ENCODE assay signal across 8 cellular contexts in genomic region chr4:80365928-80366327, GRCh38. TPM values are rescaled to one million over a fixed set of nuclear protein-coding genes. Genes with fewer than 3 reads are reported as not detected.
DNase-seq lines count a peak whose midpoint lies in the region; ATAC-seq and TF ChIP-seq lines count a peak whose summit lies in the region.

No MANE protein-coding gene starts in this region.

- H3K4me1 ChIP-seq in A673 (ENCODE audit: insufficient read depth, low read length, poor library complexity, severe bottlenecking), result no peaks in the 10 kb centered on the region

- peak; percentile 85 for ATAC-seq in GM18502 (IDR thresholded peaks at IDR 0.05; ENCODE audit: poor library complexity, unreplicated experiment)
- ATAC-seq in HG02981 (IDR thresholded peaks at IDR 0.05; ENCODE audit: unreplicated experiment), result peak; percentile 81
- ATAC-seq in stimulated activated naive CD8-positive, alpha-beta T cell treated with anti-CD3 and anti-CD28 coated beads, Interleukin-15, Interleukin-2, amounts not matched to agents 100 U/mL and 50 U/mL, for 24 hours, result no peak

- no peaks in the 10 kb centered on the region for H3K36me3 ChIP-seq in A673 (ENCODE audit: insufficient read depth, low read length, poor library complexity, severe bottlenecking)

- no peak overlapping the region for H3K27ac ChIP-seq in A673 (ENCODE audit: low read depth, low read length, poor library complexity, severe bottlenecking)

- peaks cover 2% of the 10 kb centered on the region for H3K4me1 Mint-ChIP-seq in mesothelial cell of epicardium

- BruUV-seq in A673 (replicated peaks; lab: Mats Ljungman, UMichigan), result no TSS peak

- POLR2A ChIA-PET in A673 (lab: Charles Lee; ENCODE audit: low non-redundant PET), result no interaction called here

- intact Hi-C loops in A673 (cut with micrococcal nuclease; ENCODE audit: unreplicated experiment), result loop anchor here (5.0 kb wide), 1 partner anchor 671 kb away; no protein-coding TSS in a partner anchor

- CTCF ChIA-PET in A673 (lab: Charles Lee), result no interaction called here

- no peaks in the 10 kb centered on the region for H3K36me3 Mint-ChIP-seq in mesothelial cell of epicardium

- peak; percentile 56 for TF ChIP-seq CTCF in A673 (conservative IDR thresholded peaks at IDR 0.05; ENCODE audit: low read depth, low read length)
- TF ChIP-seq CTCF in mesothelial cell of epicardium (IDR thresholded peaks at IDR 0.05; ENCODE audit: unreplicated experiment), result peak; percentile 48

- no peaks in the 10 kb centered on the region for H3K27me3 ChIP-seq in A673 (replicated peaks; ENCODE audit: insufficient read depth, low read depth, low read length, poor library complexity)

- peaks cover 7% of the 10 kb centered on the region for H3K9me3 Mint-ChIP-seq in mesothelial cell of epicardium

- H3K4me3 Mint-ChIP-seq in mesothelial cell of epicardium, result no peak overlapping the region

- peak; percentile 16 for DNase-seq in A673 (ENCODE audit: low spot score)
- DNase-seq in NCI-H2227 (lab: John Stamatoyannopoulos, UW; ENCODE audit: unreplicated experiment), result peak; percentile 42
- peak; percentile 15 to 27 for DNase-seq in activated CD4-positive, alpha-beta T cell treated with anti-CD3 and anti-CD28 coated beads for 24 hours (ENCODE audit: low read depth in 2 of 2)
- DNase-seq in effector CD8-positive, alpha-beta T cell (lab: John Stamatoyannopoulos, UW), result peak; percentile 25
- peak in 1 of 2 experiments; percentile 64 for DNase-seq in mesothelial cell of epicardium (ENCODE audit: low spot score in 2 of 2, unreplicated experiment in 2 of 2)
- DNase-seq in stimulated activated naive CD8-positive, alpha-beta T cell treated with anti-CD3 and anti-CD28 coated beads, Interleukin-15, Interleukin-2, amounts not matched to agents 100 U/mL and 50 U/mL, for 24 hours, result peak; percentile 48

- no peak overlapping the region for H3K27ac Mint-ChIP-seq in mesothelial cell of epicardium

- H3K9me3 ChIP-seq in A673 (ENCODE audit: low read depth, low read length, poor library complexity, severe bottlenecking), result no peaks in the 10 kb centered on the region

- peaks cover 28% of the 10 kb centered on the region for H3K27me3 Mint-ChIP-seq in mesothelial cell of epicardium (ENCODE audit: low read depth)

- no peak overlapping the region for H3K4me3 ChIP-seq in A673 (ENCODE audit: low read depth, low read length, poor library complexity, severe bottlenecking)

RNA-seq across cellular contexts. Expression of gene CFAP299, which starts 30.4 kb away (rescaled TPM):
- not detected in 2 replicates for total RNA-seq in A673 (2021)
- total RNA-seq in mesothelial cell of epicardium, result 0.22 TPM in 1 of 3 replicates, not detected in the others
